7 cellular contexts compared by ENCODE assay signal in the genomic region with DNA sequence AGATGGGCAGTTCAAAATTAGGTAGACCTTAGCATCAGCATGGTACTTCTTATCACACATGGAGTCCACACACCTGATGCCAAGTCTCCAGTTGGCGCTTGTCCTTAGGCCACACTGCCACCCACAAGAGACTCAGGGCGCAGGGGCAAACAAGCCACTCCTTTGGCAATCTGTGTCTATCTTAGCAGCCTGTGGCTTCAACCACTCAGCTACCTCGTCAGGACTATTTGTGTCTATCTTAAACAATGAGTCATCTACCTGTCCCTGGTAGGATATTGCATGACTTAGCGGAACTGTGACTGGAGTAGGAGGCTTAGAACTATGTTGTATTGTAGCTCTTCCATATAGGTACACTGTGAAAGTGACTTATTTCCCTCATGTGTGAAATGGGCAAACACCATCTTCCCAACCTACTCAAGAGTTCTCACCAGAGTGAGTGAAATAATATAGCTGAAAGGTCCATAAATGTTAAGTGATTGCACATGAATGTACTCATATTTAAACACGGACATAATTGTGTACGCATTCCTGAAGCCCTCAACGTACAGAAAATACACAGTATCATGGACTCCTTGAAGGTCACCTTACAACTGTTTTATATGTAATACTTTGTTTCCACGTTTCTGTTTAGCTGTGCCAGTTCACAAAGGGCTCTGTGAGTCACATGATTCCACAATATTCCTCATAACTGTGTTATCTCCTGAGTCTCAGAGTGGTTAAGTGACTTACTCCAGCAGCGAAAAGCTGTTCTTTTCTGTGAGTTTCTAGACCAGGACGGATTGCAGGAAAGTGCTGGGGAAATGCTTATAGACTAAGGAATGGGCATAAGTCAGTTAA. TPM values are rescaled to one million over a fixed set of nuclear protein-coding genes. Genes with fewer than 3 reads are reported as not detected.
DNase-seq lines count a peak whose midpoint lies in the region; FAIRE-seq and TF ChIP-seq lines count a peak whose summit lies in the region.

No MANE protein-coding gene starts in this region.

- H3K56ac ChIP-seq in H9 (ENCODE audit: insufficient read length, low read depth, low read length): no peak overlapping the region

- no peak for FAIRE-seq in RCC 7860 (lab: Jason Lieb, UNC)

- H3K4me3 ChIP-seq in mucosa of stomach (ENCODE audit: low read length) (peak overlapping the region; percentile 39), urinary bladder (ENCODE audit: low read depth, low read length) (peak overlapping the region; percentile 87)

- H3K4ac ChIP-seq in H9 (ENCODE audit: low read depth, low read length): no peak overlapping the region

- no peak overlapping the region for H4K5ac ChIP-seq in H9 (ENCODE audit: insufficient read length, low read depth, low read length)

- H3K9ac ChIP-seq in H9 (ENCODE audit: extremely low read depth, insufficient read length, low read length): peak overlapping the region; percentile 89
- peak overlapping the region; percentile 90 for H3K9ac ChIP-seq in mucosa of stomach (ENCODE audit: low read length)

- H3K4me3 Mint-ChIP-seq in H9: peak overlapping the region; percentile 92 to 95

- WGBS in H9 (ENCODE audit: extremely low coverage, insufficient read length, low lambda C conversion rate): no CpG with 5 or more reads among the region's 10 CpGs
- WGBS in urinary bladder: 37% methylated on average over 10 of the region's 10 CpGs

- peak overlapping the region; percentile 94 for H3K4me2 ChIP-seq in H9 (ENCODE audit: insufficient read depth, insufficient read length, low read length)

- H2AFZ ChIP-seq in H9 (ENCODE audit: low read length): no peak overlapping the region

- H3K27ac ChIP-seq in H9 (ENCODE audit: insufficient read length, low read depth, low read length) (no peak overlapping the region), urinary bladder (ENCODE audit: low read depth) (no peak overlapping the region)

- no peak for TF ChIP-seq CTCF in H9 (conservative IDR thresholded peaks at IDR 0.05)

- H2AK5ac ChIP-seq in H9 (ENCODE audit: insufficient read length, low read length): no peak overlapping the region

- no peaks in the 10 kb centered on the region for H3K27me3 ChIP-seq in H9 (ENCODE audit: insufficient read depth, low read length)
- no peaks in the 10 kb centered on the region for H3K27me3 ChIP-seq in mucosa of stomach (ENCODE audit: control insufficient read depth, insufficient read depth, low read length)

- no peak overlapping the region for H2BK12ac ChIP-seq in H9 (ENCODE audit: insufficient read length, low read depth, low read length)

- H2BK20ac ChIP-seq in H9 (ENCODE audit: low read depth, low read length, poor library complexity, severe bottlenecking): no peak overlapping the region

- H2BK120ac ChIP-seq in H9 (ENCODE audit: low read depth, low read length, poor library complexity, severe bottlenecking): no peak overlapping the region

- no peak overlapping the region for H3T11ph ChIP-seq in H9 (ENCODE audit: low read length)

- no peaks in the 10 kb centered on the region for H4K20me1 ChIP-seq in H9 (ENCODE audit: control insufficient read depth, insufficient read depth, insufficient read length)

- H4K8ac ChIP-seq in H9 (replicated peaks; ENCODE audit: insufficient read length, low read depth, low read length): no peak overlapping the region

- H3K79me2 ChIP-seq in H9 (ENCODE audit: insufficient read depth, low read length): peaks cover 27% of the 10 kb centered on the region; the same call in 1 of the 2 replicates

- peaks cover 48 to 55% (median 51%) of the 10 kb centered on the region in 3 experiments for H3K36me3 Mint-ChIP-seq in H9 (ENCODE audit: insufficient read depth in 1 of 3, low read depth in 3 of 3)

- no peaks in the 10 kb centered on the region for H3K27me3 Mint-ChIP-seq in H9 (ENCODE audit: low read depth)

- H3K23me2 ChIP-seq in H9 (ENCODE audit: insufficient read length, low read depth, low read length, poor library complexity, severe bottlenecking): peaks cover 4% of the 10 kb centered on the region

- H3K9me3 Mint-ChIP-seq in H9: no peaks in the 10 kb centered on the region

- DNase-seq in H9 (no peak), RCC 7860 (ENCODE audit: low spot score) (peak; percentile 75), dedifferentiated amniotic fluid mesenchymal stem cell (ENCODE audit: extremely low spot score) (peak; percentile 26), cerebellar nuclear complex (lab: John Stamatoyannopoulos, UW) (no peak)
- DNase-seq in effector CD8-positive, alpha-beta T cell (lab: John Stamatoyannopoulos, UW): no peak

- H2BK15ac ChIP-seq in H9 (ENCODE audit: low read depth, low read length): no peak overlapping the region

- peak overlapping the region; percentile 13 to 94 (median 68); a peak in 6 of 7 replicates for H3K27ac Mint-ChIP-seq in H9

- H3K18ac ChIP-seq in H9 (ENCODE audit: insufficient read length, low read depth, low read length): no peak overlapping the region

- H3K36me3 ChIP-seq in mucosa of stomach (ENCODE audit: control insufficient read depth, insufficient read depth, low read length): peaks cover 19% of the 10 kb centered on the region
- peaks cover 5% of the 10 kb centered on the region for H3K36me3 ChIP-seq in urinary bladder (ENCODE audit: insufficient read depth)

- H3K14ac ChIP-seq in H9 (ENCODE audit: insufficient read depth, low read length): no peak overlapping the region

- H4K91ac ChIP-seq in H9 (ENCODE audit: insufficient read length, low read depth, low read length): no peak overlapping the region

- no peaks in the 10 kb centered on the region for H3K9me3 ChIP-seq in H9 (ENCODE audit: control insufficient read depth, low read depth, low read length)
- H3K9me3 ChIP-seq in mucosa of stomach (ENCODE audit: control insufficient read depth, low read length): no peaks in the 10 kb centered on the region

- H2BK5ac ChIP-seq in H9 (ENCODE audit: insufficient read length, low read length): no peak overlapping the region

- H3K4me1 ChIP-seq in H9 (ENCODE audit: insufficient read depth, low read length): no peaks in the 10 kb centered on the region; the same call in 1 of the 2 replicates
- peaks cover 12% of the 10 kb centered on the region for H3K4me1 ChIP-seq in mucosa of stomach (ENCODE audit: control insufficient read depth, insufficient read depth, low read length)
- H3K4me1 ChIP-seq in urinary bladder (ENCODE audit: insufficient read depth): peaks cover 2% of the 10 kb centered on the region

- peaks cover 14 to 18% of the 10 kb centered on the region in 2 experiments for H3K4me1 Mint-ChIP-seq in H9

- no peak overlapping the region for H3K23ac ChIP-seq in H9 (ENCODE audit: insufficient read length, low read depth, low read length)

- peaks cover 25% of the 10 kb centered on the region for H3K79me1 ChIP-seq in H9 (ENCODE audit: insufficient read depth, low read depth, low read length, poor library complexity, severe bottlenecking)

RNA-seq across cellular contexts. Expression of gene TRIM27, which starts 1.6 kb away (rescaled TPM):
- 93.1 and 98.2 TPM in 2 replicates for total RNA-seq in H9 (2021)
- total RNA-seq in urinary bladder: 73.3 TPM
- 35.0 TPM for polyA plus RNA-seq in urinary bladder

Comparison
In these comparisons a context has a peak if more than half of its experiments do, and no peak if none do; other contexts are left out.
1. DNase-seq: peak in RCC 7860 (single experiment) and dedifferentiated amniotic fluid mesenchymal stem cell (single experiment); none in H9 (single experiment), effector CD8-positive, alpha-beta T cell (single experiment) and cerebellar nuclear complex (0 of 2).